Comparison of ENCODE assay signal across 8 cellular contexts in the genomic region with DNA sequence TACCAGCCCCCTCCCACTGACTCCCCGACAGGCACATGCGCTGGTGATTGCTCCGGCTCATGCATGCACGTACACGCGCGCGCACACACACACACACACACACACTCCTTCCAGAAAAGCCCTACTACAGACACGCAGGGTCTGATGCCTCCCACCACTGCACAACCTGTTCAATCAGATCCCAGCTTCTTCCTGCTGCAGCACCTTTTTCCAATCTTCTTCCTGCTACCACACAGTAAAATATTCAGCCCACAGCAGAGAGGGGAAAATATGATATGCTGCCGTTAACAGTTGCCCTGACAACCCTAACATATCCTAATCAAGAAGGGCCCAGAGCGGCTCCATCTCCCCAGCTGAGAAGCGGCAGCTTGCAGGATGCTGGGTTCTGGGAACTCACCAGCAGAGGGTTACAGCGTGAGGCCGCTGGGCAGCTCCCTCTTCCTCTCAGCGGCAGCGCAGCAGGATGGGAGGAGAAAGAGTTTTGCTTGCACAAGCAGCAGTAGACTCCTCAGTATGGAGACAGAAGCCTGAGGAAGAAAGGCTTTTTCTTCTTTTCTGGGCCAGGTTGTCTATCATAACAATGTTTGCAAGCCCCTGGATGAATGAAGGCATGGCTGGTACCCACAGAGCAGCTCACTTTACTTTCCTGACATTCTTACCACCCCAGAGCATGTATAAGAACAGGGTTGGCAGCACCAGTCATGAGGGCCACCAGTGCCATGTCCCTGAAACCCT. TPM values are rescaled to one million over a fixed set of nuclear protein-coding genes. Genes with fewer than 3 reads are reported as not detected.
A peak's percentile ranks its signal among the peaks of the same experiment; 100 is the strongest.
DNase-seq lines count a peak whose midpoint lies in the region; ATAC-seq and TF ChIP-seq lines count a peak whose summit lies in the region.

No MANE protein-coding gene starts in this region.

- ATAC-seq in GM21528 (IDR thresholded peaks at IDR 0.05; ENCODE audit: low FRiP score, unreplicated experiment), result no peak
- ATAC-seq in GM19023 (IDR thresholded peaks at IDR 0.05; ENCODE audit: unreplicated experiment), result no peak

- H3K4me3 ChIP-seq in H7 (ENCODE audit: insufficient read depth, low read depth, low read length), result no peak overlapping the region

- H3K27ac ChIP-seq in caudate nucleus (ENCODE audit: low read depth, low read length), result peak overlapping the region; percentile 95

- no peaks in the 10 kb centered on the region for H3K27me3 ChIP-seq in H7 (ENCODE audit: control insufficient read depth, insufficient read depth, low read length)

- no peaks in the 10 kb centered on the region for H3K36me3 ChIP-seq in H7 (replicated peaks; ENCODE audit: control insufficient read depth, insufficient read depth, low read length)

- peak; percentile 59 for TF ChIP-seq CTCF in AG09319 (IDR thresholded peaks at IDR 0.05; ENCODE audit: low read depth, low read length)

- DNase-seq in AG09319 (ENCODE audit: extremely low read depth, low read depth) (no peak), H7 (peak; percentile 56), SK-N-DZ (ENCODE audit: low spot score) (peak; percentile 81), caudate nucleus (lab: John Stamatoyannopoulos, UW) (peak in 60 of 61 donors; percentile 25 to 95 (median 82)), kidney glomerular epithelial cell (lab: John Stamatoyannopoulos, UW) (peak; percentile 51)
- DNase-seq in stimulated activated CD4-positive, alpha-beta T cell treated with anti-CD3 and anti-CD28 coated beads, Interleukin-2, amount 100 ng/mL, for 24 hours, result peak; percentile 21 to 44

RNA-seq across cellular contexts. Expression of a gene that starts 23.9 kb away (rescaled TPM):
- 7.8 and 12.2 TPM in 2 replicates for total RNA-seq in H7 (2014; rRNA removed; shearing (Covaris generic))
- polyA plus RNA-seq in SK-N-DZ (2014; cell fraction: cytosol; rRNA removed), result 2.5 TPM in 2 replicates
- polyA plus RNA-seq in SK-N-DZ (2014; cell fraction: nucleus; rRNA removed), result 2.5 and 3.0 TPM in 2 replicates
